ENCODE assay signal across 31 cellular contexts in genomic region chr3:43032217-43032545, GRCh38. TPM values are rescaled to one million over a fixed set of nuclear protein-coding genes. Genes with fewer than 3 reads are reported as not detected.
"Had no signal": no experiment of that assay in that cellular context is flagged by ENCODE, and none has a peak within 500 bp of the region (broad histone marks: within the 10 kb centered on the region; RNA-seq: fewer than 3 reads in every experiment).

No MANE protein-coding gene starts in this region.

- H3K4me3 ChIP-seq: ascending aorta, breast epithelium, cardiac muscle cell, esophagus squamous epithelium had no signal

- H3K4me1 Mint-ChIP-seq: activated CD4-positive, alpha-beta T cell treated with anti-CD3 and anti-CD28 coated beads, Interleukin-2, amount 10 ng/mL, durations not matched to agents 24 days and 14 days; activated naive CD8-positive, alpha-beta T cell treated with anti-CD3 and anti-CD28 coated beads, Interleukin-2, amount 10 ng/mL, durations not matched to agents 7 days and 5 days had no signal

- H3K27ac ChIP-seq: breast epithelium, cardiac muscle cell, epithelial cell of prostate had no signal

- H3K36me3 Mint-ChIP-seq: activated CD4-positive, alpha-beta memory T cell treated with anti-CD3 and anti-CD28 coated beads for 36 hours; activated CD8-positive, alpha-beta memory T cell treated with anti-CD3 and anti-CD28 coated beads, Interleukin-2, amount 10 ng/mL, durations not matched to agents 7 days and 5 days; activated naive CD4-positive, alpha-beta T cell treated with anti-CD3 and anti-CD28 coated beads, Interleukin-2, amount 50 U/mL, for 72 hours; activated naive CD8-positive, alpha-beta T cell treated with anti-CD3 and anti-CD28 coated beads, Interleukin-2, amount 10 ng/mL, durations not matched to agents 7 days and 5 days; brain had no signal

- H3K9me3 ChIP-seq: ascending aorta, breast epithelium, esophagus squamous epithelium had no signal

- DNase-seq: activated CD4-positive, alpha-beta memory T cell treated with anti-CD3 and anti-CD28 coated beads for 36 hours; activated CD4-positive, alpha-beta T cell treated with anti-CD3 and anti-CD28 coated beads for 36 hours; activated CD4-positive, alpha-beta T cell treated with anti-CD3 and anti-CD28 coated beads, Interleukin-2, amount 10 ng/mL, durations not matched to agents 24 days and 14 days; activated CD4-positive, CD25-positive, alpha-beta regulatory T cell; activated CD4-positive, CD25-positive, alpha-beta regulatory T cell treated with anti-CD3 and anti-CD28 coated beads, Interleukin-2, amount 50 U/mL, for 72 hours; activated CD8-positive, alpha-beta memory T cell treated with anti-CD3 and anti-CD28 coated beads, Interleukin-2, amount 50 U/mL, for 4 hours; activated CD8-positive, alpha-beta T cell treated with anti-CD3 and anti-CD28 coated beads, Interleukin-2, amount 10 ng/mL, durations not matched to agents 7 days and 5 days; activated effector memory CD4-positive, alpha-beta T cell treated with anti-CD3 and anti-CD28 coated beads, Interleukin-2, amount 50 U/mL, for 16 hours; activated naive CD4-positive, alpha-beta T cell treated with anti-CD3 and anti-CD28 coated beads for 36 hours; activated naive CD8-positive, alpha-beta T cell treated with anti-CD3 and anti-CD28 coated beads, Interleukin-2, amount 10 ng/mL, durations not matched to agents 7 days and 5 days; activated T-cell treated with anti-CD3 and anti-CD28 coated beads, Interleukin-2, amount 50 U/mL, for 1 hour; activated T-cell treated with anti-CD3 and anti-CD28 coated beads, Interleukin-2, amount 50 U/mL, for 48 hours; central memory CD4-positive, alpha-beta T cell; cortex of kidney; dermis blood vessel endothelial cell; effector CD4-positive, alpha-beta T cell; effector memory CD8-positive, alpha-beta T cell; esophagus squamous epithelium; T-helper 2 cell had no signal

- ATAC-seq: activated CD4-positive, alpha-beta T cell treated with anti-CD3 and anti-CD28 coated beads for 36 hours; activated CD8-positive, alpha-beta memory T cell treated with anti-CD3 and anti-CD28 coated beads, Interleukin-2, amount 10 ng/mL, durations not matched to agents 7 days and 5 days; activated CD8-positive, alpha-beta T cell treated with anti-CD3 and anti-CD28 coated beads, Interleukin-2, amount 10 ng/mL, durations not matched to agents 7 days and 5 days; activated naive CD4-positive, alpha-beta T cell treated with anti-CD3 and anti-CD28 coated beads, Interleukin-2, amount 50 U/mL, for 72 hours; effector memory CD8-positive, alpha-beta T cell had no signal

- H3K9me3 Mint-ChIP-seq: activated CD4-positive, alpha-beta memory T cell treated with anti-CD3 and anti-CD28 coated beads for 36 hours; activated CD4-positive, alpha-beta T cell treated with anti-CD3 and anti-CD28 coated beads, Interleukin-2, amount 10 ng/mL, durations not matched to agents 24 days and 14 days; activated naive CD4-positive, alpha-beta T cell treated with anti-CD3 and anti-CD28 coated beads for 36 hours; activated naive CD4-positive, alpha-beta T cell treated with anti-CD3 and anti-CD28 coated beads, Interleukin-2, amount 50 U/mL, for 72 hours; activated T-helper 1 cell treated with anti-CD3 and anti-CD28 coated beads, Interleukin-12 subunit alpha, Interleukin-12 subunit beta, Interleukin-2, Interleukin-4 antibody, amounts not matched to agents 30 ng/mL and 10 ng/mL and 1 ng/mL, durations not matched to agents 14 hours and 24 hours and 36 hours; activated T-helper 2 cell treated with anti-CD3 and anti-CD28 coated beads, Interferon-gamma antibody, Interleukin-2, Interleukin-4, amounts not matched to agents 10 μg/mL and 5 μg/mL and 100 μg/mL, durations not matched to agents 14 hours and 24 hours and 36 hours; brain; effector memory CD8-positive, alpha-beta T cell had no signal

- H3K4me3 Mint-ChIP-seq: activated CD4-positive, alpha-beta memory T cell treated with anti-CD3 and anti-CD28 coated beads for 36 hours; activated CD4-positive, alpha-beta T cell treated with anti-CD3 and anti-CD28 coated beads for 36 hours; activated CD4-positive, alpha-beta T cell treated with anti-CD3 and anti-CD28 coated beads, Interleukin-2, amount 10 ng/mL, durations not matched to agents 24 days and 14 days; activated CD8-positive, alpha-beta memory T cell treated with anti-CD3 and anti-CD28 coated beads, Interleukin-2, amount 10 ng/mL, durations not matched to agents 7 days and 5 days; activated CD8-positive, alpha-beta T cell treated with anti-CD3 and anti-CD28 coated beads, Interleukin-2, amount 10 ng/mL, durations not matched to agents 7 days and 5 days; activated naive CD4-positive, alpha-beta T cell treated with anti-CD3 and anti-CD28 coated beads for 36 hours; activated naive CD8-positive, alpha-beta T cell treated with anti-CD3 and anti-CD28 coated beads, Interleukin-2, amount 10 ng/mL, durations not matched to agents 7 days and 5 days; activated T-helper 1 cell treated with anti-CD3 and anti-CD28 coated beads, Interleukin-12 subunit alpha, Interleukin-12 subunit beta, Interleukin-2, Interleukin-4 antibody, amounts not matched to agents 30 ng/mL and 10 ng/mL and 1 ng/mL, durations not matched to agents 14 hours and 24 hours and 36 hours; brain; effector memory CD8-positive, alpha-beta T cell had no signal

- H3K36me3 ChIP-seq: ascending aorta, breast epithelium, cardiac muscle cell, esophagus squamous epithelium had no signal

- H3K27me3 ChIP-seq: ascending aorta, breast epithelium, cardiac muscle cell, esophagus squamous epithelium had no signal

- H3K27ac Mint-ChIP-seq: activated CD4-positive, alpha-beta memory T cell treated with anti-CD3 and anti-CD28 coated beads for 36 hours; activated CD4-positive, alpha-beta T cell treated with anti-CD3 and anti-CD28 coated beads for 36 hours; activated CD4-positive, alpha-beta T cell treated with anti-CD3 and anti-CD28 coated beads, Interleukin-2, amount 10 ng/mL, durations not matched to agents 24 days and 14 days; activated CD8-positive, alpha-beta memory T cell treated with anti-CD3 and anti-CD28 coated beads, Interleukin-2, amount 10 ng/mL, durations not matched to agents 7 days and 5 days; activated CD8-positive, alpha-beta T cell treated with anti-CD3 and anti-CD28 coated beads, Interleukin-2, amount 10 ng/mL, durations not matched to agents 7 days and 5 days; activated naive CD4-positive, alpha-beta T cell treated with anti-CD3 and anti-CD28 coated beads for 36 hours; activated naive CD4-positive, alpha-beta T cell treated with anti-CD3 and anti-CD28 coated beads, Interleukin-2, amount 50 U/mL, for 72 hours; activated naive CD8-positive, alpha-beta T cell treated with anti-CD3 and anti-CD28 coated beads, Interleukin-2, amount 10 ng/mL, durations not matched to agents 7 days and 5 days; activated T-helper 1 cell treated with anti-CD3 and anti-CD28 coated beads, Interleukin-12 subunit alpha, Interleukin-12 subunit beta, Interleukin-2, Interleukin-4 antibody, amounts not matched to agents 30 ng/mL and 10 ng/mL and 1 ng/mL, durations not matched to agents 14 hours and 24 hours and 36 hours; activated T-helper 2 cell treated with anti-CD3 and anti-CD28 coated beads, Interferon-gamma antibody, Interleukin-2, Interleukin-4, amounts not matched to agents 10 μg/mL and 5 μg/mL and 100 μg/mL, durations not matched to agents 14 hours and 24 hours and 36 hours; brain; effector memory CD8-positive, alpha-beta T cell had no signal

- H3K4me1 ChIP-seq: ascending aorta, breast epithelium had no signal

- H3K27me3 Mint-ChIP-seq: activated CD4-positive, alpha-beta memory T cell treated with anti-CD3 and anti-CD28 coated beads for 36 hours; activated CD4-positive, alpha-beta T cell treated with anti-CD3 and anti-CD28 coated beads for 36 hours; activated CD4-positive, alpha-beta T cell treated with anti-CD3 and anti-CD28 coated beads, Interleukin-2, amount 10 ng/mL, durations not matched to agents 24 days and 14 days; activated CD8-positive, alpha-beta memory T cell treated with anti-CD3 and anti-CD28 coated beads, Interleukin-2, amount 10 ng/mL, durations not matched to agents 7 days and 5 days; activated naive CD8-positive, alpha-beta T cell treated with anti-CD3 and anti-CD28 coated beads, Interleukin-2, amount 10 ng/mL, durations not matched to agents 7 days and 5 days; brain; effector memory CD8-positive, alpha-beta T cell had no signal

RNA-seq across cellular contexts. Expression of gene GASK1A, which starts 53.1 kb away (rescaled TPM):
- total RNA-seq: activated CD4-positive, alpha-beta memory T cell treated with anti-CD3 and anti-CD28 coated beads for 36 hours; activated CD4-positive, alpha-beta T cell treated with anti-CD3 and anti-CD28 coated beads for 36 hours; activated CD4-positive, alpha-beta T cell treated with anti-CD3 and anti-CD28 coated beads, Interleukin-2, amount 10 ng/mL, durations not matched to agents 24 days and 14 days; activated CD8-positive, alpha-beta memory T cell treated with anti-CD3 and anti-CD28 coated beads for 36 hours; activated CD8-positive, alpha-beta memory T cell treated with anti-CD3 and anti-CD28 coated beads, Interleukin-2, amount 10 ng/mL, durations not matched to agents 7 days and 5 days; activated CD8-positive, alpha-beta T cell treated with anti-CD3 and anti-CD28 coated beads, Interleukin-2, amount 10 ng/mL, durations not matched to agents 7 days and 5 days; activated naive CD4-positive, alpha-beta T cell treated with anti-CD3 and anti-CD28 coated beads for 36 hours; activated naive CD4-positive, alpha-beta T cell treated with anti-CD3 and anti-CD28 coated beads, Interleukin-2, amount 50 U/mL, for 72 hours; activated naive CD8-positive, alpha-beta T cell treated with anti-CD3 and anti-CD28 coated beads, Interleukin-2, amount 10 ng/mL, durations not matched to agents 7 days and 5 days; activated T-helper 1 cell treated with anti-CD3 and anti-CD28 coated beads, Interleukin-12 subunit alpha, Interleukin-12 subunit beta, Interleukin-2, Interleukin-4 antibody, amounts not matched to agents 30 ng/mL and 10 ng/mL and 1 ng/mL, durations not matched to agents 14 hours and 24 hours and 36 hours; activated T-helper 2 cell treated with anti-CD3 and anti-CD28 coated beads, Interferon-gamma antibody, Interleukin-2, Interleukin-4, amounts not matched to agents 10 μg/mL and 5 μg/mL and 100 μg/mL, durations not matched to agents 14 hours and 24 hours and 36 hours; dermis blood vessel endothelial cell; endothelial cell of umbilical vein; T-helper 1 cell treated with Interleukin-12 subunit alpha and Interleukin-12 subunit beta and Interleukin-4 antibody, amounts not matched to agents 30 ng/mL and 1 ng/mL, for 36 hours had no signal
